ENCODE assay signal across 15 cellular contexts in genomic region chr12:123011701-123012100, GRCh38. TPM values are rescaled to one million over a fixed set of nuclear protein-coding genes. Genes with fewer than 3 reads are reported as not detected.
DNase-seq lines count a peak whose midpoint lies in the region; ATAC-seq and TF ChIP-seq lines count a peak whose summit lies in the region.
"Had no signal": no experiment of that assay in that cellular context is flagged by ENCODE, and none has a peak within 500 bp of the region (broad histone marks: within the 10 kb centered on the region; RNA-seq: fewer than 3 reads in every experiment).

No MANE protein-coding gene starts in this region.

- POLR2A ChIA-PET in GM10248 (lab: Yijun Ruan, JAX): no interaction called here

- H3K79me2 ChIP-seq in neural progenitor cell (ENCODE audit: low read depth): no peaks in the 10 kb centered on the region

- CTCF ChIA-PET in GM10248 (lab: Yijun Ruan, JAX): no interaction called here

- no peaks in the 10 kb centered on the region for H3K36me3 Mint-ChIP-seq in neural progenitor cell

- no peak for TF ChIP-seq POLR2A in NB4 (IDR thresholded peaks at IDR 0.05; ENCODE audit: extremely low read depth, insufficient read length)

- peak overlapping the region; percentile 2 for H3K27ac Mint-ChIP-seq in neural progenitor cell
- H3K27ac Mint-ChIP-seq: CD8-positive, alpha-beta memory T cell had no signal

- DNase-seq in NB4 (ENCODE audit: low read depth) (peak; percentile 80), fibroblast of mammary gland (ENCODE audit: low read depth) (peak; percentile 2), neural progenitor cell (ENCODE audit: low spot score) (no peak), SJCRH30 (no peak), GM10248 (ENCODE audit: extremely low spot score) (no peak), putamen (ENCODE audit: low spot score) (no peak)
- DNase-seq: Caco-2, DMS53, GM23248, H7 had no signal

- H2AFZ ChIP-seq in neural progenitor cell (replicated peaks): no peak overlapping the region
- H2AFZ ChIP-seq: GM23248 had no signal

- H3K27me3 ChIP-seq in BLaER1 (no peaks in the 10 kb centered on the region), neural progenitor cell (no peaks in the 10 kb centered on the region), SJCRH30 (no peaks in the 10 kb centered on the region)
- H3K27me3 ChIP-seq: BE2C had no signal

- no peaks in the 10 kb centered on the region for H3K9me3 ChIP-seq in BLaER1
- H3K9me3 ChIP-seq in neural progenitor cell (ENCODE audit: low read depth): no peaks in the 10 kb centered on the region
- H3K9me3 ChIP-seq in SJCRH30 (replicated peaks): no peaks in the 10 kb centered on the region
- H3K9me3 ChIP-seq: BE2C, Caco-2 had no signal

- H3K27me3 Mint-ChIP-seq in neural progenitor cell (ENCODE audit: insufficient read depth, low read depth): peaks cover 4% of the 10 kb centered on the region

- H3K36me3 ChIP-seq in BLaER1: peaks cover 81% of the 10 kb centered on the region
- H3K36me3 ChIP-seq in neural progenitor cell: no peaks in the 10 kb centered on the region
- no peaks in the 10 kb centered on the region for H3K36me3 ChIP-seq in SJCRH30
- H3K36me3 ChIP-seq: BE2C had no signal

- H4K20me1 ChIP-seq in BLaER1 (peaks cover 74% of the 10 kb centered on the region; the same call in 1 of the 2 replicates), neural progenitor cell (ENCODE audit: low read depth) (no peaks in the 10 kb centered on the region)

- H3K9me3 Mint-ChIP-seq in neural progenitor cell: no peaks in the 10 kb centered on the region
- H3K9me3 Mint-ChIP-seq: CD8-positive, alpha-beta memory T cell had no signal

- no peak overlapping the region for H3K4me3 Mint-ChIP-seq in neural progenitor cell
- H3K4me3 Mint-ChIP-seq: CD8-positive, alpha-beta memory T cell had no signal

- H3K4me1 ChIP-seq in BLaER1 (peaks cover 19% of the 10 kb centered on the region), neural progenitor cell (no peaks in the 10 kb centered on the region), SJCRH30 (no peaks in the 10 kb centered on the region)

- H3F3A ChIP-seq in neural progenitor cell (ENCODE audit: low read depth): no peaks in the 10 kb centered on the region

- H3K9ac ChIP-seq in BLaER1 (no peak overlapping the region), neural progenitor cell (no peak overlapping the region)
- H3K9ac ChIP-seq: GM23248 had no signal

- peaks cover 3% of the 10 kb centered on the region for H3K4me1 Mint-ChIP-seq in neural progenitor cell
- H3K4me1 Mint-ChIP-seq: CD8-positive, alpha-beta memory T cell had no signal

- TF ChIP-seq CTCF in NB4 (IDR thresholded peaks at IDR 0.05; ENCODE audit: low read depth, low read length) (no peak), fibroblast of mammary gland (conservative IDR thresholded peaks at IDR 0.05; ENCODE audit: control insufficient read depth, insufficient read depth, low read depth, low read length) (no peak), neural progenitor cell (IDR thresholded peaks at IDR 0.05) (no peak), GM10248 (IDR thresholded peaks at IDR 0.05; ENCODE audit: control extremely low read depth, extremely low read depth, low read depth, missing control alignments) (no peak)

- H3K27ac ChIP-seq in BLaER1 (no peak overlapping the region), neural progenitor cell (no peak overlapping the region), SJCRH30 (no peak overlapping the region)
- H3K27ac ChIP-seq: GM23248 had no signal

- ATAC-seq in GM21737 (IDR thresholded peaks at IDR 0.05; ENCODE audit: unreplicated experiment): no peak
- ATAC-seq: GM12878 had no signal

- no peak overlapping the region for H3K4me3 ChIP-seq in BLaER1
- no peak overlapping the region for H3K4me3 ChIP-seq in NB4 (ENCODE audit: low read depth, low read length)
- no peak overlapping the region for H3K4me3 ChIP-seq in fibroblast of mammary gland (ENCODE audit: control insufficient read depth, low read depth, low read length)
- H3K4me3 ChIP-seq in neural progenitor cell: no peak overlapping the region
- H3K4me3 ChIP-seq in SJCRH30: no peak overlapping the region
- H3K4me3 ChIP-seq: GM12878, GM23248 had no signal

- H3K4me2 ChIP-seq in BLaER1: peak overlapping the region; percentile 34
- H3K4me2 ChIP-seq in neural progenitor cell: no peak overlapping the region

RNA-seq across cellular contexts. Expression of gene ARL6IP4, which starts 31.2 kb away (rescaled TPM):
- total RNA-seq in neural progenitor cell (ENCODE audit: low replicate concordance): 83.8 and 143 TPM in 2 replicates
- 135 and 144 TPM in 2 replicates for total RNA-seq in SJCRH30 (2014; rRNA removed; shearing (Covaris generic))

RNA-seq across cellular contexts. Expression of gene OGFOD2, which starts 36.7 kb away (rescaled TPM):
- 9.9 and 20.6 TPM in 2 replicates for total RNA-seq in neural progenitor cell (ENCODE audit: low replicate concordance)
- total RNA-seq in SJCRH30 (2014; rRNA removed; shearing (Covaris generic)): 5.9 and 6.7 TPM in 2 replicates

RNA-seq across cellular contexts. Expression of gene ABCB9, which starts 45.4 kb away (rescaled TPM):
- total RNA-seq in neural progenitor cell (ENCODE audit: low replicate concordance): 1.9 and 5.3 TPM in 2 replicates
- total RNA-seq in SJCRH30 (2014; rRNA removed; shearing (Covaris generic)): 5.9 and 7.1 TPM in 2 replicates

Comparison
In these comparisons a context has a peak if more than half of its experiments do, and no peak if none do; other contexts are left out.
1. DNase-seq: peak in NB4 (single experiment) and fibroblast of mammary gland (single experiment); none in neural progenitor cell (single experiment), SJCRH30 (0 of 2), GM10248 (single experiment) and putamen (single experiment).